ENCODE assay signal across 13 cellular contexts in genomic region chr2:102155703-102156515, GRCh38. TPM values are rescaled to one million over a fixed set of nuclear protein-coding genes. Genes with fewer than 3 reads are reported as not detected.
DNase-seq lines count a peak whose midpoint lies in the region; ATAC-seq and TF ChIP-seq lines count a peak whose summit lies in the region.
"Had no signal": no experiment of that assay in that cellular context is flagged by ENCODE, and none has a peak within 500 bp of the region (broad histone marks: within the 10 kb centered on the region; RNA-seq: fewer than 3 reads in every experiment).

No MANE protein-coding gene starts in this region.

- DNase-seq in HCEC 1CT (peak; percentile 74), breast epithelium (ENCODE audit: low spot score in 2 of 2) (peak in 1 of 2 donors; percentile 54), hepatocyte (ENCODE audit: low spot score) (peak; percentile 75), progenitor cell of endocrine pancreas (ENCODE audit: low spot score, unreplicated experiment) (no peak), T-cell (no peak), BE2C (no peak), NAMALWA (ENCODE audit: low spot score) (no peak)
- DNase-seq: activated CD4-positive, alpha-beta T cell treated with anti-CD3 and anti-CD28 coated beads, Interleukin-2, amount 10 ng/mL, durations not matched to agents 7 days and 5 days; activated naive CD8-positive, alpha-beta T cell treated with anti-CD3 and anti-CD28 coated beads for 36 hours; NCI-H2029; SHP77 treated with DMSO at 0.1 percent for 48 hours had no signal

- peaks cover 4% of the 10 kb centered on the region for H3K9me3 Mint-ChIP-seq in progenitor cell of endocrine pancreas (ENCODE audit: low read depth)
- H3K9me3 Mint-ChIP-seq in T-cell = peaks cover 0 to 2% (median 0%) of the 10 kb centered on the region in 3 donors

- H3K36me3 ChIP-seq in breast epithelium (no peaks in the 10 kb centered on the region), hepatocyte (replicated peaks; ENCODE audit: insufficient read depth, low read depth) (no peaks in the 10 kb centered on the region), subcutaneous abdominal adipose tissue (ENCODE audit: control insufficient read depth in 5 of 5, insufficient read depth in 5 of 5, low read length in 5 of 5) (peaks cover 4 to 32% (median 19%) of the 10 kb centered on the region in 5 donors), BE2C (no peaks in the 10 kb centered on the region)

- no peak for ATAC-seq in T-cell (replicated peaks in 1 of 4)

- H3K9ac ChIP-seq in subcutaneous abdominal adipose tissue (ENCODE audit: low read length in 5 of 5) = peak overlapping the region in 1 of 5 donors; percentile 33

- no peaks in the 10 kb centered on the region for H4K20me1 ChIP-seq in hepatocyte (ENCODE audit: insufficient read depth, poor library complexity, severe bottlenecking)

- H3K27me3 ChIP-seq in breast epithelium = no peaks in the 10 kb centered on the region
- H3K27me3 ChIP-seq in hepatocyte = no peaks in the 10 kb centered on the region
- no peaks in the 10 kb centered on the region for H3K27me3 ChIP-seq in subcutaneous abdominal adipose tissue (ENCODE audit: control insufficient read depth in 5 of 5, insufficient read depth in 4 of 5, low read length in 5 of 5)
- no peaks in the 10 kb centered on the region for H3K27me3 ChIP-seq in BE2C

- H3K4me1 ChIP-seq in breast epithelium (peaks cover 8 to 11% of the 10 kb centered on the region in 2 donors), hepatocyte (ENCODE audit: insufficient read depth) (peaks cover 31% of the 10 kb centered on the region), subcutaneous abdominal adipose tissue (ENCODE audit: control insufficient read depth in 5 of 5, insufficient read depth in 5 of 5, low read length in 5 of 5) (peaks cover 5 to 32% (median 21%) of the 10 kb centered on the region in 5 donors), BE2C (no peaks in the 10 kb centered on the region)

- peak overlapping the region in 1 of 3 donors; percentile 39 for H3K4me3 ChIP-seq in breast epithelium
- no peak overlapping the region for H3K4me3 ChIP-seq in hepatocyte
- peak overlapping the region in 2 of 5 donors; percentile 0 to 24 for H3K4me3 ChIP-seq in subcutaneous abdominal adipose tissue (ENCODE audit: low read depth in 1 of 5, low read length in 5 of 5)
- H3K4me3 ChIP-seq in BE2C (ENCODE audit: low read depth, low read length) = no peak overlapping the region
- H3K4me3 ChIP-seq: thoracic aorta had no signal

- H3K27ac ChIP-seq in breast epithelium (peak overlapping the region; percentile 91 to 96), hepatocyte (peak overlapping the region; percentile 88), subcutaneous abdominal adipose tissue (ENCODE audit: low read depth, low read length) (peak overlapping the region; percentile 86)

- H3K36me3 Mint-ChIP-seq in progenitor cell of endocrine pancreas (ENCODE audit: insufficient read depth) = no peaks in the 10 kb centered on the region
- H3K36me3 Mint-ChIP-seq in T-cell = peaks cover 3% of the 10 kb centered on the region

- H3K27ac Mint-ChIP-seq in progenitor cell of endocrine pancreas (no peak overlapping the region), T-cell (no peak overlapping the region)
- H3K27ac Mint-ChIP-seq: activated CD4-positive, alpha-beta T cell treated with anti-CD3 and anti-CD28 coated beads, Interleukin-2, amount 10 ng/mL, durations not matched to agents 7 days and 5 days; activated naive CD8-positive, alpha-beta T cell treated with anti-CD3 and anti-CD28 coated beads for 36 hours had no signal

- TF ChIP-seq POLR2A in breast epithelium (IDR thresholded peaks at IDR 0.05) = no peak

- peaks cover 54% of the 10 kb centered on the region for H3K79me2 ChIP-seq in hepatocyte

- H2AFZ ChIP-seq in hepatocyte = no peak overlapping the region

- POLR2A ChIA-PET in T-cell (lab: Charles Lee) = no interaction called here

- peaks cover 12% of the 10 kb centered on the region for H3K4me1 Mint-ChIP-seq in progenitor cell of endocrine pancreas (ENCODE audit: low read depth)
- H3K4me1 Mint-ChIP-seq in T-cell = no peaks in the 10 kb centered on the region
- H3K4me1 Mint-ChIP-seq: activated CD4-positive, alpha-beta T cell treated with anti-CD3 and anti-CD28 coated beads, Interleukin-2, amount 10 ng/mL, durations not matched to agents 7 days and 5 days; activated naive CD8-positive, alpha-beta T cell treated with anti-CD3 and anti-CD28 coated beads for 36 hours had no signal

- no peaks in the 10 kb centered on the region for H3K9me2 ChIP-seq in hepatocyte (replicated peaks; ENCODE audit: insufficient read depth)

- H3K9me3 ChIP-seq in breast epithelium = no peaks in the 10 kb centered on the region
- no peaks in the 10 kb centered on the region for H3K9me3 ChIP-seq in hepatocyte (ENCODE audit: low read depth)
- no peaks in the 10 kb centered on the region for H3K9me3 ChIP-seq in subcutaneous abdominal adipose tissue (ENCODE audit: control insufficient read depth in 5 of 5, low read length in 5 of 5)
- H3K9me3 ChIP-seq in BE2C = no peaks in the 10 kb centered on the region
- H3K9me3 ChIP-seq: thoracic aorta had no signal

- TF ChIP-seq CTCF in breast epithelium (IDR thresholded peaks at IDR 0.05) = no peak
- no peak for TF ChIP-seq CTCF in hepatocyte (IDR thresholded peaks at IDR 0.05; ENCODE audit: poor library complexity)
- no peak for TF ChIP-seq CTCF in progenitor cell of endocrine pancreas (IDR thresholded peaks at IDR 0.05; ENCODE audit: unreplicated experiment)
- TF ChIP-seq CTCF in BE2C (IDR thresholded peaks at IDR 0.05; ENCODE audit: low read depth, low read length) = no peak

- intact Hi-C loops in breast epithelium (cut with DNase I; ENCODE audit: low total_unique reads) = no loop called here

- WGBS in hepatocyte (ENCODE audit: low lambda C conversion rate, missing lambda C conversion rate) = 37% methylated on average over 6 of the region's 6 CpGs

- H3K27me3 Mint-ChIP-seq in progenitor cell of endocrine pancreas = no peaks in the 10 kb centered on the region
- H3K27me3 Mint-ChIP-seq in T-cell = no peaks in the 10 kb centered on the region
- H3K27me3 Mint-ChIP-seq: activated CD4-positive, alpha-beta T cell treated with anti-CD3 and anti-CD28 coated beads, Interleukin-2, amount 10 ng/mL, durations not matched to agents 7 days and 5 days; activated naive CD8-positive, alpha-beta T cell treated with anti-CD3 and anti-CD28 coated beads for 36 hours had no signal

- CTCF ChIA-PET in T-cell (lab: Charles Lee) = interaction anchor here in 1 of 2 donors (0.6 to 0.7 kb wide), 2 partner anchors 16 to 194 kb away, joined by 3 to 6 read pairs; no protein-coding TSS in a partner anchor

- peak overlapping the region; percentile 18 for H3K4me2 ChIP-seq in hepatocyte

- H3K4me3 Mint-ChIP-seq in progenitor cell of endocrine pancreas (ENCODE audit: low read depth) (no peak overlapping the region), T-cell (no peak overlapping the region)
- H3K4me3 Mint-ChIP-seq: activated CD4-positive, alpha-beta T cell treated with anti-CD3 and anti-CD28 coated beads, Interleukin-2, amount 10 ng/mL, durations not matched to agents 7 days and 5 days; activated naive CD8-positive, alpha-beta T cell treated with anti-CD3 and anti-CD28 coated beads for 36 hours had no signal

RNA-seq across cellular contexts. Expression of gene IL1R1, which starts 13.4 kb away (rescaled TPM):
- 100 to 1,000 TPM; 127 to 206 (median 136) TPM for total RNA-seq in breast epithelium
- 66.8 and 72.8 TPM in 2 replicates for total RNA-seq in hepatocyte
- polyA plus RNA-seq in hepatocyte = 46.4 and 49.6 TPM in 2 replicates
- 1.1 and 1.3 TPM in 2 replicates for total RNA-seq in progenitor cell of endocrine pancreas
- total RNA-seq in T-cell = 1 to 10 TPM in 4 of 5 donors, under 1 TPM in 1; 0.43 to 4.5 (median 1.7) TPM
- polyA plus RNA-seq in BE2C (2012; ENCODE audit: insufficient read depth, insufficient read length, low read depth) = 0.26 TPM

RNA-seq across cellular contexts. Expression of gene IL1RL2, which starts 30.9 kb away (rescaled TPM):
- total RNA-seq in breast epithelium = 1 to 10 TPM; 1.9 to 5.9 (median 2.3) TPM
- not detected in 2 replicates for total RNA-seq in hepatocyte
- polyA plus RNA-seq in hepatocyte = 1.3 TPM in 1 of 2 replicates, not detected in the other
- total RNA-seq in progenitor cell of endocrine pancreas = not detected in 2 replicates
- not detected for total RNA-seq in T-cell
- polyA plus RNA-seq in BE2C (2012; ENCODE audit: insufficient read depth, insufficient read length, low read depth) = not detected
- total RNA-seq: activated CD4-positive, alpha-beta T cell treated with anti-CD3 and anti-CD28 coated beads, Interleukin-2, amount 10 ng/mL, durations not matched to agents 7 days and 5 days had no signal

Comparison
In these comparisons a context has a peak if more than half of its experiments do, and no peak if none do; other contexts are left out.
1. DNase-seq: peak in HCEC 1CT (single experiment) and hepatocyte (single experiment); none in progenitor cell of endocrine pancreas (single experiment), T-cell (0 of 34), BE2C (single experiment) and NAMALWA (single experiment).
2. RNA of gene IL1R1, which starts 13.4 kb away (total RNA-seq): 127 to 206 TPM in breast epithelium and 66.8 to 72.8 TPM in hepatocyte; 0.43 to 4.5 TPM in T-cell and 1.1 to 1.3 TPM in progenitor cell of endocrine pancreas; every median in the first group is over 10 times any median in the second.
3. Peak in every context shown above with its lines, with median percentiles within 50 percentile points of each other: H3K27ac ChIP-seq.